Comparison of ENCODE assay signal across 28 cellular contexts in the genomic region with DNA sequence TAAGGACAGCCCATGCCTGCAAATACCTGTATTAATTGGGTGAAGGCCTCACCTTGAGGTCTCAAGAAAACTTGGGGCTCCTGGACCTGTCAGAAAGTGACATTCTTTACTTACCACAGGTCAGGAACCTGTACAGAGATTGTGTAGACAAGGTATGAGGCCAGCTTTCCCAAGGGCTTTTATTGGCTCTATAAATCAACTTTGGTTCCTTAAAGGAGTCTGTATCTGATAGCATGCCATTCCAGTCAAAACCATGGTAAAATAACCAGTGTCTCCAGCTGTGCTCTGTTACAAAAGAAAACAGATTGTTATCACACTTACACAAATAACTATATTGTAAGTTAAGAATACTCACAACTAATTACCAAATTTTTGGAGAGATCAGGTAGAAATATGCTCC.
"Had no signal": no experiment of that assay in that cellular context is flagged by ENCODE, and none has a peak within 500 bp of the region (broad histone marks: within the 10 kb centered on the region; RNA-seq: fewer than 3 reads in every experiment).

No MANE protein-coding gene starts in this region.

- H3K4me3 Mint-ChIP-seq: activated CD4-positive, alpha-beta memory T cell treated with anti-CD3 and anti-CD28 coated beads for 36 hours; activated CD4-positive, alpha-beta T cell treated with anti-CD3 and anti-CD28 coated beads for 36 hours; activated CD4-positive, alpha-beta T cell treated with anti-CD3 and anti-CD28 coated beads, Interleukin-2, amount 10 ng/mL, durations not matched to agents 24 days and 14 days; activated CD8-positive, alpha-beta T cell treated with anti-CD3 and anti-CD28 coated beads, Interleukin-2, amount 10 ng/mL, durations not matched to agents 7 days and 5 days; activated naive CD4-positive, alpha-beta T cell treated with anti-CD3 and anti-CD28 coated beads for 36 hours; activated naive CD4-positive, alpha-beta T cell treated with anti-CD3 and anti-CD28 coated beads, Interleukin-2, amount 50 U/mL, for 24 hours; activated naive CD8-positive, alpha-beta T cell treated with anti-CD3 and anti-CD28 coated beads for 36 hours; activated naive CD8-positive, alpha-beta T cell treated with anti-CD3 and anti-CD28 coated beads, Interleukin-2, amount 50 U/mL, for 24 hours; activated T-cell treated with anti-CD3 and anti-CD28 coated beads, Interleukin-2, amount 50 U/mL, for 4 hours; activated T-helper 1 cell treated with anti-CD3 and anti-CD28 coated beads, Interleukin-12 subunit alpha, Interleukin-12 subunit beta, Interleukin-2, Interleukin-4 antibody, amounts not matched to agents 30 ng/mL and 10 ng/mL and 1 ng/mL, durations not matched to agents 14 hours and 24 hours and 36 hours had no signal

- H3K9me3 ChIP-seq: body of pancreas had no signal

- H3K27me3 ChIP-seq: adrenal gland, body of pancreas, esophagus squamous epithelium had no signal

- H3K9me3 Mint-ChIP-seq: activated naive CD4-positive, alpha-beta T cell treated with anti-CD3 and anti-CD28 coated beads, Interleukin-2, amount 50 U/mL, for 24 hours had no signal

- H3K27ac ChIP-seq: adrenal gland, body of pancreas, esophagus squamous epithelium had no signal

- H3K27me3 Mint-ChIP-seq: activated CD4-positive, alpha-beta memory T cell treated with anti-CD3 and anti-CD28 coated beads for 36 hours; activated CD4-positive, alpha-beta T cell treated with anti-CD3 and anti-CD28 coated beads for 36 hours; activated CD4-positive, alpha-beta T cell treated with anti-CD3 and anti-CD28 coated beads, Interleukin-2, amount 10 ng/mL, durations not matched to agents 24 days and 14 days; activated naive CD4-positive, alpha-beta T cell treated with anti-CD3 and anti-CD28 coated beads, Interleukin-2, amount 50 U/mL, for 24 hours; activated naive CD8-positive, alpha-beta T cell treated with anti-CD3 and anti-CD28 coated beads for 36 hours; activated naive CD8-positive, alpha-beta T cell treated with anti-CD3 and anti-CD28 coated beads, Interleukin-2, amount 50 U/mL, for 24 hours had no signal

- H3K4me1 ChIP-seq: adrenal gland, esophagus squamous epithelium had no signal

- H3K27ac Mint-ChIP-seq: activated CD4-positive, alpha-beta memory T cell treated with anti-CD3 and anti-CD28 coated beads for 36 hours; activated CD4-positive, alpha-beta T cell treated with anti-CD3 and anti-CD28 coated beads for 36 hours; activated CD4-positive, alpha-beta T cell treated with anti-CD3 and anti-CD28 coated beads, Interleukin-2, amount 10 ng/mL, durations not matched to agents 24 days and 14 days; activated CD8-positive, alpha-beta T cell treated with anti-CD3 and anti-CD28 coated beads, Interleukin-2, amount 10 ng/mL, durations not matched to agents 7 days and 5 days; activated naive CD4-positive, alpha-beta T cell treated with anti-CD3 and anti-CD28 coated beads for 36 hours; activated naive CD4-positive, alpha-beta T cell treated with anti-CD3 and anti-CD28 coated beads, Interleukin-2, amount 50 U/mL, for 24 hours; activated naive CD8-positive, alpha-beta T cell treated with anti-CD3 and anti-CD28 coated beads for 36 hours; activated naive CD8-positive, alpha-beta T cell treated with anti-CD3 and anti-CD28 coated beads, Interleukin-2, amount 50 U/mL, for 24 hours; activated T-helper 1 cell treated with anti-CD3 and anti-CD28 coated beads, Interleukin-12 subunit alpha, Interleukin-12 subunit beta, Interleukin-2, Interleukin-4 antibody, amounts not matched to agents 30 ng/mL and 10 ng/mL and 1 ng/mL, durations not matched to agents 14 hours and 24 hours and 36 hours; activated T-helper 2 cell treated with anti-CD3 and anti-CD28 coated beads, Interferon-gamma antibody, Interleukin-2, Interleukin-4, amounts not matched to agents 10 μg/mL and 5 μg/mL and 100 μg/mL, durations not matched to agents 14 hours and 24 hours and 36 hours had no signal

- FAIRE-seq: colon, frontal cortex had no signal

- DNase-seq: activated CD4-positive, alpha-beta memory T cell treated with anti-CD3 and anti-CD28 coated beads for 36 hours; activated CD4-positive, alpha-beta T cell treated with anti-CD3 and anti-CD28 coated beads for 36 hours; activated CD4-positive, alpha-beta T cell treated with anti-CD3 and anti-CD28 coated beads, Interleukin-2, amount 10 ng/mL, durations not matched to agents 24 days and 14 days; activated CD4-positive, CD25-positive, alpha-beta regulatory T cell; activated CD4-positive, CD25-positive, alpha-beta regulatory T cell treated with anti-CD3 and anti-CD28 coated beads, Interleukin-2, amount 50 U/mL, for 72 hours; activated CD8-positive, alpha-beta T cell treated with anti-CD3 and anti-CD28 coated beads, Interleukin-2, amount 10 ng/mL, durations not matched to agents 7 days and 5 days; activated effector memory CD4-positive, alpha-beta T cell treated with anti-CD3 and anti-CD28 coated beads, Interleukin-2, amount 50 U/mL, for 16 hours; activated naive CD4-positive, alpha-beta T cell treated with anti-CD3 and anti-CD28 coated beads for 36 hours; activated naive CD8-positive, alpha-beta T cell treated with anti-CD3 and anti-CD28 coated beads for 36 hours; activated naive CD8-positive, alpha-beta T cell treated with anti-CD3 and anti-CD28 coated beads, Interleukin-2, amount 50 U/mL, for 24 hours; activated T-cell treated with anti-CD3 and anti-CD28 coated beads, Interleukin-2, amount 50 U/mL, for 4 hours; adrenal gland; amygdala; aorta; body of pancreas; caudate nucleus; cortex of kidney; dermis blood vessel endothelial cell; effector CD8-positive, alpha-beta T cell; erythroblast; esophagus squamous epithelium; foreskin fibroblast; T-helper 2 cell had no signal

- ATAC-seq: activated CD4-positive, alpha-beta T cell treated with anti-CD3 and anti-CD28 coated beads for 36 hours; activated CD8-positive, alpha-beta T cell treated with anti-CD3 and anti-CD28 coated beads, Interleukin-2, amount 10 ng/mL, durations not matched to agents 7 days and 5 days; activated naive CD8-positive, alpha-beta T cell treated with anti-CD3 and anti-CD28 coated beads, Interleukin-2, amount 50 U/mL, for 24 hours; activated T-cell treated with anti-CD3 and anti-CD28 coated beads, Interleukin-2, amount 50 U/mL, for 4 hours; body of pancreas had no signal

- H3K4me3 ChIP-seq: adrenal gland, body of pancreas, esophagus squamous epithelium had no signal
